22 cellular contexts compared by ENCODE assay signal in genomic region chr14:39264057-39264456, GRCh38. TPM values are rescaled to one million over a fixed set of nuclear protein-coding genes. Genes with fewer than 3 reads are reported as not detected.
DNase-seq lines count a peak whose midpoint lies in the region; ATAC-seq, FAIRE-seq and TF ChIP-seq lines count a peak whose summit lies in the region.
"Had no signal": no experiment of that assay in that cellular context is flagged by ENCODE, and none has a peak within 500 bp of the region (broad histone marks: within the 10 kb centered on the region; RNA-seq: fewer than 3 reads in every experiment).

No MANE protein-coding gene starts in this region.

- no peaks in the 10 kb centered on the region for H3F3A ChIP-seq in SK-N-SH (replicated peaks; ENCODE audit: insufficient read depth)

- DNase-seq in SK-N-SH (no peak), K562 (ENCODE audit: extremely low read depth in 1 of 4, low spot score in 3 of 4) (no peak), endothelial cell (ENCODE audit: low spot score) (no peak), HK-2 (ENCODE audit: unreplicated experiment) (no peak), transverse colon (no peak), GOT3 (lab: John Stamatoyannopoulos, UW) (no peak)
- DNase-seq: Caco-2; Calu3; CD4-positive, alpha-beta T cell; CD8-positive, alpha-beta T cell; DMS79 treated with DMSO at 0.1 percent for 48 hours; GF-D8 had no signal

- H3K9ac ChIP-seq in SK-N-SH (no peak overlapping the region), K562 (ENCODE audit: insufficient read depth in 1 of 2, low read depth in 2 of 2, low read length in 2 of 2) (no peak overlapping the region)
- H3K9ac ChIP-seq: BLaER1 treated with 17β-estradiol and CSF1 and Interleukin-3, amounts not matched to agents 10 nM and 100 nM had no signal

- H3K4me3 ChIP-seq in SK-N-SH (ENCODE audit: low read depth in 2 of 2, low read length in 1 of 2) = no peak overlapping the region
- no peak overlapping the region for H3K4me3 ChIP-seq in HEK293 (ENCODE audit: low read depth, low read length)
- H3K4me3 ChIP-seq in K562 = no peak overlapping the region
- no peak overlapping the region for H3K4me3 ChIP-seq in transverse colon
- H3K4me3 ChIP-seq: A549; BLaER1 treated with 17β-estradiol and CSF1 and Interleukin-3, amounts not matched to agents 10 nM and 100 nM had no signal

- H3K9me3 Mint-ChIP-seq in endothelial cell (ENCODE audit: unreplicated experiment) = no peaks in the 10 kb centered on the region
- H3K9me3 Mint-ChIP-seq: CD8-positive, alpha-beta T cell had no signal

- H3K9me1 ChIP-seq in K562 (ENCODE audit: control insufficient read depth, insufficient read depth, low read length) = no peaks in the 10 kb centered on the region

- no peak overlapping the region for H3K27ac Mint-ChIP-seq in endothelial cell (ENCODE audit: unreplicated experiment)
- H3K27ac Mint-ChIP-seq: B cell; CD8-positive, alpha-beta T cell had no signal

- H3K9me3 ChIP-seq in SK-N-SH = no peaks in the 10 kb centered on the region
- H3K9me3 ChIP-seq in HEK293 (ENCODE audit: control insufficient read depth, insufficient read depth, low read depth, low read length) = no peaks in the 10 kb centered on the region
- 0 out of 2 replicates have a peak, but pooled peaks cover 2% of the 10 kb centered on the region for H3K9me3 ChIP-seq in K562 (replicated peaks; ENCODE audit: control insufficient read depth, insufficient read depth, low read depth, low read length)
- no peaks in the 10 kb centered on the region for H3K9me3 ChIP-seq in transverse colon
- H3K9me3 ChIP-seq: Caco-2 had no signal

- H4K20me1 ChIP-seq in SK-N-SH (ENCODE audit: insufficient read depth) (no peaks in the 10 kb centered on the region), K562 (replicated peaks; ENCODE audit: control insufficient read depth, insufficient read depth, low read length) (no peaks in the 10 kb centered on the region)

- CTCF ChIA-PET in SK-N-SH (lab: Yijun Ruan, JAX) = no interaction called here
- CTCF ChIA-PET in HEK293 (lab: Yijun Ruan, JAX) = no interaction called here
- CTCF ChIA-PET in K562 (lab: Yijun Ruan, JAX; ENCODE audit: low intra/inter-chr PET ratio) = no interaction called here

- TF ChIP-seq RAD21 in SK-N-SH (IDR thresholded peaks at IDR 0.05; ENCODE audit: low read length) (no peak), K562 (CRISPR knock-in tag; conservative IDR thresholded peaks at IDR 0.05 in 1 of 2, IDR thresholded peaks at IDR 0.05 in 1 of 2) (no peak)

- TF ChIP-seq CTCF in SK-N-SH (IDR thresholded peaks at IDR 0.05) = no peak
- no peak for TF ChIP-seq CTCF in HEK293 (tag by site-specific recombination; IDR thresholded peaks at IDR 0.05)
- TF ChIP-seq CTCF in K562 (IDR thresholded peaks at IDR 0.05 in 2 of 3, conservative IDR thresholded peaks at IDR 0.05 in 1 of 3; ENCODE audit: insufficient read depth in 2 of 3, low read depth in 1 of 3, low read length in 3 of 3) = no peak
- TF ChIP-seq CTCF in endothelial cell (IDR thresholded peaks at IDR 0.05; ENCODE audit: unreplicated experiment) = no peak
- no peak for TF ChIP-seq CTCF in transverse colon (IDR thresholded peaks at IDR 0.05)

- no peak overlapping the region for H2AFZ ChIP-seq in SK-N-SH (ENCODE audit: low read depth)
- no peak overlapping the region for H2AFZ ChIP-seq in K562 (ENCODE audit: low read depth, low read length)

- no peaks in the 10 kb centered on the region for H3K27me3 ChIP-seq in SK-N-SH (ENCODE audit: insufficient read depth)
- no peaks in the 10 kb centered on the region for H3K27me3 ChIP-seq in K562 (ENCODE audit: control insufficient read depth in 2 of 2, insufficient read depth in 2 of 2, low read length in 2 of 2)
- H3K27me3 ChIP-seq in transverse colon = no peaks in the 10 kb centered on the region
- H3K27me3 ChIP-seq: BLaER1 treated with 17β-estradiol and CSF1 and Interleukin-3, amounts not matched to agents 10 nM and 100 nM had no signal

- no peak for ATAC-seq in SK-N-SH treated with all-trans-retinoic acid at 6 μM for 48 hours
- ATAC-seq in K562 = no peak
- ATAC-seq: A549; CD8-positive, alpha-beta T cell had no signal

- in situ Hi-C loops in K562 (cut with MboI) = no loop called here
- in situ Hi-C loops in transverse colon (cut with MboI; ENCODE audit: low pct_ligation_motif_present in 1 of 4, low pct_unique_long_range_greater_than_20kb in 1 of 4, low sequenced_read_pairs in 3 of 4) = no loop called here

- no peak overlapping the region for H3K27ac ChIP-seq in SK-N-SH (ENCODE audit: low read depth in 2 of 2, low read length in 1 of 2)
- H3K27ac ChIP-seq in HEK293 (ENCODE audit: extremely low read depth, low read depth, low read length) = no peak overlapping the region
- no peak overlapping the region for H3K27ac ChIP-seq in K562 (ENCODE audit: extremely low read depth, low read depth, low read length)
- H3K27ac ChIP-seq in transverse colon = no peak overlapping the region
- H3K27ac ChIP-seq: A549; BLaER1 treated with 17β-estradiol and CSF1 and Interleukin-3, amounts not matched to agents 10 nM and 100 nM; C4-2B had no signal

- POLR2A ChIA-PET in SK-N-SH (lab: Yijun Ruan, JAX) (no interaction called here), HEK293 (lab: Yijun Ruan, JAX) (interaction anchor here (1.5 kb wide), 1 partner anchor 94 kb away, joined by 3 read pairs; the partner anchor contains the start of gene TRAPPC6B), K562 (lab: Yijun Ruan, JAX) (no interaction called here)

- H3K36me3 ChIP-seq in SK-N-SH (replicated peaks in 1 of 2; ENCODE audit: control insufficient read depth in 1 of 2, insufficient read depth in 2 of 2, low read length in 1 of 2) (no peaks in the 10 kb centered on the region), HEK293 (ENCODE audit: control insufficient read depth in 2 of 2, insufficient read depth in 1 of 2, low read length in 2 of 2) (no peaks in the 10 kb centered on the region), K562 (ENCODE audit: control insufficient read depth, insufficient read depth, low read length) (no peaks in the 10 kb centered on the region), transverse colon (no peaks in the 10 kb centered on the region)
- H3K36me3 ChIP-seq: BLaER1 treated with 17β-estradiol and CSF1 and Interleukin-3, amounts not matched to agents 10 nM and 100 nM had no signal

- no peak for TF ChIP-seq EP300 in SK-N-SH (IDR thresholded peaks at IDR 0.05; ENCODE audit: borderline replicate concordance in 1 of 2, low read depth in 1 of 2, low read length in 1 of 2)
- TF ChIP-seq EP300 in K562 (IDR thresholded peaks at IDR 0.05; ENCODE audit: low read length) = no peak
- TF ChIP-seq EP300 in transverse colon (IDR thresholded peaks at IDR 0.05; ENCODE audit: low read depth) = no peak

- peaks cover 20% of the 10 kb centered on the region for H3K4me1 Mint-ChIP-seq in endothelial cell (ENCODE audit: unreplicated experiment)

- no peak overlapping the region for H3K4me2 ChIP-seq in SK-N-SH
- H3K4me2 ChIP-seq in K562 (ENCODE audit: insufficient read depth, low read length) = no peak overlapping the region
- H3K4me2 ChIP-seq: A549; BLaER1 treated with 17β-estradiol and CSF1 and Interleukin-3, amounts not matched to agents 10 nM and 100 nM had no signal

- TF ChIP-seq POLR2A in K562 (conservative IDR thresholded peaks at IDR 0.05) (no peak), transverse colon (IDR thresholded peaks at IDR 0.05) (no peak)

- H3K4me3 Mint-ChIP-seq in endothelial cell (ENCODE audit: unreplicated experiment) = peak overlapping the region; percentile 29
- H3K4me3 Mint-ChIP-seq: B cell; CD8-positive, alpha-beta T cell had no signal

- H3K36me3 Mint-ChIP-seq in endothelial cell (ENCODE audit: low read depth, unreplicated experiment) = peaks cover 4% of the 10 kb centered on the region

- peaks cover 12% of the 10 kb centered on the region for H3K27me3 Mint-ChIP-seq in endothelial cell (ENCODE audit: unreplicated experiment)
- H3K27me3 Mint-ChIP-seq: B cell; CD4-positive, alpha-beta T cell had no signal

- no peaks in the 10 kb centered on the region for H3K9me2 ChIP-seq in SK-N-SH

- H3K4me1 ChIP-seq in SK-N-SH (ENCODE audit: control insufficient read depth in 1 of 2, insufficient read depth in 2 of 2, low read depth in 1 of 2, low read length in 1 of 2) (peaks cover 0 to 9% of the 10 kb centered on the region in 2 experiments; a peak in 2 of 4 replicates), HEK293 (ENCODE audit: control insufficient read depth, insufficient read depth, low read length) (peaks cover 5% of the 10 kb centered on the region; the same call in 1 of the 2 replicates), K562 (replicated peaks in 1 of 2; ENCODE audit: control insufficient read depth in 2 of 2, insufficient read depth in 2 of 2, low read length in 2 of 2) (peaks cover 11 to 13% of the 10 kb centered on the region in 2 experiments; a peak in 3 of 5 replicates), transverse colon (peaks cover 8 to 26% (median 18%) of the 10 kb centered on the region in 4 donors)

- 85% methylated on average over 7 of the region's 7 CpGs for WGBS in SK-N-SH (ENCODE audit: low lambda C conversion rate)
- 84% methylated on average over 7 of the region's 7 CpGs for WGBS in K562 (ENCODE audit: insufficient coverage, low coverage, missing lambda C conversion rate)
- WGBS in transverse colon (ENCODE audit: low coverage in 1 of 2), 2 donors = 91 to 96% methylated on average over 6 to 7 of the region's 7 CpGs

- H3K79me2 ChIP-seq in SK-N-SH (ENCODE audit: insufficient read depth) = peaks cover 13% of the 10 kb centered on the region
- H3K79me2 ChIP-seq in K562 (ENCODE audit: control insufficient read depth, insufficient read depth, low read length) = peaks cover 26% of the 10 kb centered on the region

- FAIRE-seq in K562 (lab: Jason Lieb, UNC) = no peak
- FAIRE-seq: A549, D721Med, G401.6, GM12891, GM18507 had no signal

- intact Hi-C loops in K562 (cut with micrococcal nuclease) (loop anchor here (10.0 kb wide), 1 partner anchor 89 kb away; the partner anchor contains the start of genes PNN and TRAPPC6B), transverse colon (cut with DNase I; ENCODE audit: low total_unique reads) (no loop called here)

- BruUV-seq in K562 (replicated peaks; lab: Mats Ljungman, UMichigan) = no TSS peak

RNA-seq across cellular contexts. Expression of gene MIA2, which starts 30.3 kb away (rescaled TPM):
- polyA plus RNA-seq in SK-N-SH (2012; rRNA removed) (2.6 and 4.7 TPM in 2 replicates), K562 (2011; rRNA removed) (12.3 and 13.0 TPM in 2 replicates), K562 (2014; fragmentation: Illumina TruSeq; extraction: Trizol) (18.3 and 21.8 TPM in 2 replicates), K562 (2014; fragmentation: Nextera tagmentation; extraction: Ambion mirVana) (10 to 100 TPM in 1 of 2 experiments, 1 to 10 TPM in 1; 6.0 to 11.5 TPM), K562 (2014; rRNA removed) (11.8 and 12.2 TPM in 2 replicates)
- polyA plus RNA-seq in SK-N-SH (2012; cell fraction: cytosol; rRNA removed) = 2.7 and 3.6 TPM in 2 replicates
- polyA plus RNA-seq in SK-N-SH (2012; cell fraction: nucleus; rRNA removed) = 4.0 and 6.8 TPM in 2 replicates
- total RNA-seq in K562 (2011; cell fraction: chromatin; rRNA removed; ENCODE audit: low replicate concordance) = 7.1 and 20.8 TPM in 2 replicates
- total RNA-seq in K562 (2011; cell fraction: nucleolus; rRNA removed) = 5.3 and 8.0 TPM in 2 replicates
- total RNA-seq in K562 (2011; cell fraction: nucleoplasm; rRNA removed) = 12.2 and 17.0 TPM in 2 replicates
- total RNA-seq in K562 (2014; rRNA removed) (6.9 and 7.2 TPM in 2 replicates), K562 (2014; rRNA removed; fragmentation: Illumina TruSeq; extraction: Trizol) (17.0 and 18.9 TPM in 2 replicates), K562 (2015; rRNA removed; fragmentation: Illumina TruSeq; extraction: Trizol) (11.8 and 13.6 TPM in 2 replicates), K562 (2021) (10.4 and 12.8 TPM in 2 replicates), endothelial cell (ENCODE audit: unreplicated experiment) (19.8 TPM), transverse colon (10 to 100 TPM; 54.1 to 83.0 (median 71.4) TPM)
- polyA plus RNA-seq in K562 (2011; cell fraction: cytosol; rRNA removed) = 6.4 and 8.1 TPM in 2 replicates
- 10.6 and 11.1 TPM in 2 replicates for polyA plus RNA-seq in K562 (2011; cell fraction: nucleus; rRNA removed)
- polyA plus RNA-seq in K562 (2012) = 7.3 and 17.5 TPM in 2 replicates
- 8.6 and 10.0 TPM in 2 replicates for polyA minus RNA-seq in K562 (2011; rRNA and poly(A)+ RNA removed)
- 4.2 and 5.0 TPM in 2 replicates for polyA minus RNA-seq in K562 (2011; cell fraction: cytosol; rRNA and poly(A)+ RNA removed)
- polyA minus RNA-seq in K562 (2011; cell fraction: nucleus; rRNA and poly(A)+ RNA removed) = 5.0 and 7.9 TPM in 2 replicates
